ENCODE assay signal across 2 cellular contexts in genomic region chr16:27802664-27803450, GRCh38.
A peak's percentile ranks its signal among the peaks of the same experiment; 100 is the strongest.
TF ChIP-seq lines count a peak whose summit lies in the region.

No MANE protein-coding gene starts in this region.

TF ChIP-seq in WTC11, 78 proteins besides CTCF, POLR2A, EP300 and RAD21:
- TF ChIP-seq ZNF121 (CRISPR knock-in tag; IDR thresholded peaks at IDR 0.05): peak; percentile 75; the same call in 1 of the 2 replicates
- no peak for TF ChIP-seq ZMAT4 (CRISPR knock-in tag; IDR thresholded peaks at IDR 0.05)

TF ChIP-seq in H1, 55 proteins besides CTCF, POLR2A, EP300 and RAD21:
- no peak for TF ChIP-seq SAP30 (IDR thresholded peaks at IDR 0.05; ENCODE audit: insufficient read depth, insufficient replicate concordance, low read length)
- no peak for TF ChIP-seq SP4 (IDR thresholded peaks at IDR 0.05; ENCODE audit: low read length)
